ENCODE assay signal across 7 cellular contexts in genomic region chr17:59792458-59792823, GRCh38.
DNase-seq lines count a peak whose midpoint lies in the region; ATAC-seq, FAIRE-seq and TF ChIP-seq lines count a peak whose summit lies in the region.
"Not testable (repeated sequence)": the region's sequence is repeated elsewhere in the genome, so short reads cannot be mapped to it uniquely, and the experiment has no call there.

No MANE protein-coding gene starts in this region.

- H3K27me3 ChIP-seq in GM23248 (replicated peaks; ENCODE audit: insufficient read depth); RWPE2 (ENCODE audit: insufficient read depth, poor library complexity, severe bottlenecking); astrocyte (ENCODE audit: insufficient read depth, low read length); left lung; spleen (replicated peaks in 1 of 7): not testable (repeated sequence)

- H3K79me2 ChIP-seq in GM23248 (ENCODE audit: insufficient read depth), result peaks cover 45% of the 10 kb centered on the region
- H3K79me2 ChIP-seq in astrocyte (ENCODE audit: insufficient read depth, low read length), result peaks cover 21% of the 10 kb centered on the region

- H3K4me1 ChIP-seq in GM23248 (ENCODE audit: insufficient read depth), result peaks cover 26% of the 10 kb centered on the region
- not testable (repeated sequence) for H3K4me1 ChIP-seq in RWPE2 (ENCODE audit: insufficient read depth, poor library complexity, severe bottlenecking); astrocyte (ENCODE audit: insufficient read depth, low read length)
- peaks cover 11 to 94% of the 10 kb centered on the region in 2 donors for H3K4me1 ChIP-seq in left lung
- H3K4me1 ChIP-seq in spleen, result peaks cover 5 to 61% (median 30%) of the 10 kb centered on the region in 6 donors

- peaks cover 18% of the 10 kb centered on the region for H3F3A ChIP-seq in GM23248 (ENCODE audit: insufficient read depth)

- peaks cover 53% of the 10 kb centered on the region for H3K4me1 Mint-ChIP-seq in activated T-cell treated with anti-CD3 and anti-CD28 coated beads, Interleukin-2, amount 50 U/mL, for 72 hours (ENCODE audit: low read depth)
- peaks cover 18% of the 10 kb centered on the region for H3K4me1 Mint-ChIP-seq in astrocyte (ENCODE audit: low read depth, unreplicated experiment)
- H3K4me1 Mint-ChIP-seq in nephron progenitor cell, result not testable (repeated sequence)

- not testable (repeated sequence) for TF ChIP-seq POLR2A in spleen (IDR thresholded peaks at IDR 0.05)

- WGBS in GM23248 (ENCODE audit: low coverage in 1 of 2, low lambda C conversion rate in 2 of 2, missing lambda C conversion rate in 2 of 2), 2 experiments, result 93% methylated on average over 10 of the region's 10 CpGs
- WGBS in spleen, 5 donors, result 95 to 98% (median 96%) methylated on average over 9 to 10 of the region's 10 CpGs

- H3K4me2 ChIP-seq in GM23248 (ENCODE audit: unreplicated experiment); astrocyte (ENCODE audit: low read length): not testable (repeated sequence)

- FAIRE-seq in astrocyte (lab: Jason Lieb, UNC), result not testable (repeated sequence)

- H3K9me3 ChIP-seq in GM23248 (ENCODE audit: low read depth); RWPE2 (ENCODE audit: severe bottlenecking); astrocyte (ENCODE audit: insufficient read depth, low read depth, low read length); left lung; spleen: not testable (repeated sequence)

- H3K27ac ChIP-seq in GM23248 (peak overlapping the region; percentile 76), RWPE2 (ENCODE audit: poor library complexity, severe bottlenecking) (peak overlapping the region; percentile 56), astrocyte (ENCODE audit: low read depth, low read length) (peak overlapping the region; percentile 89), left lung (peak overlapping the region; percentile 87 to 91), spleen (peak overlapping the region in 6 of 8 donors; percentile 41 to 93 (median 81))

- H2AFZ ChIP-seq in GM23248; astrocyte (ENCODE audit: low read depth, low read length): not testable (repeated sequence)

- not testable (repeated sequence) for H3K4me3 ChIP-seq in GM23248; RWPE2 (ENCODE audit: severe bottlenecking); astrocyte (ENCODE audit: insufficient read depth, low read depth, low read length); left lung; spleen

- H4K20me1 ChIP-seq in GM23248 (ENCODE audit: insufficient read depth); astrocyte (ENCODE audit: insufficient read depth, low read length): not testable (repeated sequence)

- H3K9ac ChIP-seq in GM23248 (0 out of 2 replicates have a peak overlapping the region, but pooled peaks have one; percentile 18), astrocyte (ENCODE audit: low read length) (peak overlapping the region; percentile 57)

- in situ Hi-C loops in GM23248 (cut with MboI), result not testable (repeated sequence)

- not testable (repeated sequence) for H3K4me3 Mint-ChIP-seq in activated T-cell treated with anti-CD3 and anti-CD28 coated beads, Interleukin-2, amount 50 U/mL, for 72 hours; astrocyte (ENCODE audit: unreplicated experiment); nephron progenitor cell

- intact Hi-C loops in left lung (cut with DNase I); spleen (cut with DNase I; ENCODE audit: low total_unique reads): not testable (repeated sequence)

- not testable (repeated sequence) for H3K27me3 Mint-ChIP-seq in activated T-cell treated with anti-CD3 and anti-CD28 coated beads, Interleukin-2, amount 50 U/mL, for 72 hours (ENCODE audit: low read depth); astrocyte (ENCODE audit: low read depth, unreplicated experiment); nephron progenitor cell (ENCODE audit: low read depth, poor library complexity)

- H3K9me2 ChIP-seq in GM23248 (ENCODE audit: insufficient read depth), result not testable (repeated sequence)

- not testable (repeated sequence) for H3K9me3 Mint-ChIP-seq in activated T-cell treated with anti-CD3 and anti-CD28 coated beads, Interleukin-2, amount 50 U/mL, for 72 hours; astrocyte (ENCODE audit: unreplicated experiment); nephron progenitor cell

- H3K36me3 Mint-ChIP-seq in activated T-cell treated with anti-CD3 and anti-CD28 coated beads, Interleukin-2, amount 50 U/mL, for 72 hours (ENCODE audit: insufficient read depth in 2 of 2), result peaks cover 5 to 19% of the 10 kb centered on the region in 2 donors
- not testable (repeated sequence) for H3K36me3 Mint-ChIP-seq in astrocyte (ENCODE audit: low read depth, unreplicated experiment)
- H3K36me3 Mint-ChIP-seq in nephron progenitor cell (ENCODE audit: low read depth), result peaks cover 15% of the 10 kb centered on the region

- not testable (repeated sequence) for TF ChIP-seq CTCF in RWPE2 (IDR thresholded peaks at IDR 0.05; ENCODE audit: poor library complexity, severe bottlenecking); astrocyte (IDR thresholded peaks at IDR 0.05; ENCODE audit: insufficient read depth, low read depth, low read length); left lung (IDR thresholded peaks at IDR 0.05); nephron progenitor cell (IDR thresholded peaks at IDR 0.05); spleen (IDR thresholded peaks at IDR 0.05 in 8 of 11, conservative IDR thresholded peaks at IDR 0.05 in 3 of 11)

- H3K27ac Mint-ChIP-seq in activated T-cell treated with anti-CD3 and anti-CD28 coated beads, Interleukin-2, amount 50 U/mL, for 72 hours, result peak overlapping the region; percentile 97
- peak overlapping the region; percentile 92 for H3K27ac Mint-ChIP-seq in astrocyte (ENCODE audit: unreplicated experiment)
- H3K27ac Mint-ChIP-seq in nephron progenitor cell, result peak overlapping the region; percentile 29

- not testable (repeated sequence) for ATAC-seq in RWPE2 (ENCODE audit: low read depth); activated T-cell treated with anti-CD3 and anti-CD28 coated beads, Interleukin-2, amount 50 U/mL, for 72 hours (replicated peaks in 1 of 2); left lung

- not testable (repeated sequence) for DNase-seq in GM23248; RWPE2 (ENCODE audit: low spot score); activated T-cell treated with anti-CD3 and anti-CD28 coated beads, Interleukin-2, amount 50 U/mL, for 72 hours; astrocyte (ENCODE audit: low read depth); left lung; nephron progenitor cell; spleen

- not testable (repeated sequence) for H3K36me3 ChIP-seq in GM23248 (ENCODE audit: low read depth); RWPE2 (ENCODE audit: low read depth); astrocyte (ENCODE audit: insufficient read depth, low read length); left lung
- peaks cover 0 to 45% (median 0%) of the 10 kb centered on the region in 6 donors for H3K36me3 ChIP-seq in spleen

Comparison
In these comparisons a context has a peak if more than half of its experiments do, and no peak if none do; other contexts are left out.
1. H3K27ac Mint-ChIP-seq: peak in every context shown above with its lines; median percentile 97 in activated T-cell treated with anti-CD3 and anti-CD28 coated beads, Interleukin-2, amount 50 U/mL, for 72 hours; 92 in astrocyte; 29 in nephron progenitor cell.